ENCODE assay signal across 9 cellular contexts in the genomic region with DNA sequence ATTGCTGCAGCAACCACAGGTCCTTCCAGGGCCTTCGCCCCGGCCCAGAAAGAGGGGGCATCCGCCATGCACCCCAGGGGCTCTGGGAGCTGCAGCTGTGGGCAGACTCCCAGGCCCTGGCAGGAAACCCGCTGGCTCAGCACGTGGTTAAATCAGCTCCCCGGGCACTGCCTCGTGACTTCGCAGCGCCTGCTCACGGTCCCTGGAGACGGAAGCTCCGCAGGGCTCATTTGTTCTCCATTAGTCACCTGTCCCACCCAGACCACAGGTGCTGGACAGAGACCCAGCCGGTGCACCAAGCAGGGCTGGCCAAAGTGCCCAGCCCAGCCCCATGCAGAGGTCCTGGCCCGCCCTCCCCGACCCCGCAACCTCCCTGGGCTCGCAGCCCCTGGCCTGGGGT. TPM values are rescaled to one million over a fixed set of nuclear protein-coding genes. Genes with fewer than 3 reads are reported as not detected.
DNase-seq lines count a peak whose midpoint lies in the region; ATAC-seq and TF ChIP-seq lines count a peak whose summit lies in the region.
"Had no signal": no experiment of that assay in that cellular context is flagged by ENCODE, and none has a peak within 500 bp of the region (broad histone marks: within the 10 kb centered on the region; RNA-seq: fewer than 3 reads in every experiment).

No MANE protein-coding gene starts in this region.

- H3K36me3 ChIP-seq in ovary, result no peaks in the 10 kb centered on the region

- H3K27me3 ChIP-seq in ovary, result no peaks in the 10 kb centered on the region

- H3K9me3 ChIP-seq in ovary, result no peaks in the 10 kb centered on the region

- DNase-seq in AG08395 (ENCODE audit: low spot score) (peak; percentile 58), HCEC 1CT (peak; percentile 11), RPMI8226 (peak; percentile 90), head of caudate nucleus (peak in 41 of 42 donors; percentile 47 to 87 (median 70)), ovary (no peak)
- DNase-seq: activated T-cell treated with anti-CD3 and anti-CD28 coated beads for 4 hours had no signal

- WGBS in ovary, 3 donors, result 40 to 46% (median 43%) methylated on average over 12 to 17 of the region's 17 CpGs

- no peak for TF ChIP-seq POLR2A in ovary (IDR thresholded peaks at IDR 0.05)

- H3K4me1 ChIP-seq in ovary (ENCODE audit: insufficient read depth), result peaks cover 4% of the 10 kb centered on the region

- no peak overlapping the region for H3K27ac ChIP-seq in ovary

- no peak overlapping the region for H3K4me3 ChIP-seq in ovary

- intact Hi-C loops in head of caudate nucleus (cut with DNase I) (no loop called here), ovary (cut with DNase I) (no loop called here)

- TF ChIP-seq EP300 in ovary (IDR thresholded peaks at IDR 0.05), result no peak

- TF ChIP-seq CTCF in ovary (IDR thresholded peaks at IDR 0.05), result no peak

- no peak for ATAC-seq in GM19035 (IDR thresholded peaks at IDR 0.05; ENCODE audit: unreplicated experiment)
- no peak for ATAC-seq in HG03432 (IDR thresholded peaks at IDR 0.05; ENCODE audit: unreplicated experiment)
- ATAC-seq in GM18498 (IDR thresholded peaks at IDR 0.05; ENCODE audit: unreplicated experiment), result no peak

RNA-seq across cellular contexts. Expression of a gene that starts 14.7 kb away (rescaled TPM):
- total RNA-seq in ovary, result not detected
- not detected for polyA plus RNA-seq in ovary

RNA-seq across cellular contexts. Expression of a gene that starts 41.1 kb away (rescaled TPM):
- total RNA-seq in ovary, result under 1 TPM; 0.36 to 0.94 (median 0.69) TPM
- 1 to 10 TPM in 1 of 2 donors, under 1 TPM in 1; 0.25 to 1.3 TPM for polyA plus RNA-seq in ovary

Comparison
In these comparisons a context has a peak if more than half of its experiments do, and no peak if none do; other contexts are left out.
1. DNase-seq: peak in AG08395 (single experiment), HCEC 1CT (single experiment), RPMI8226 (single experiment) and head of caudate nucleus (41 of 42); none in ovary (0 of 5).